Comparison of ENCODE assay signal across 22 cellular contexts in the genomic region with DNA sequence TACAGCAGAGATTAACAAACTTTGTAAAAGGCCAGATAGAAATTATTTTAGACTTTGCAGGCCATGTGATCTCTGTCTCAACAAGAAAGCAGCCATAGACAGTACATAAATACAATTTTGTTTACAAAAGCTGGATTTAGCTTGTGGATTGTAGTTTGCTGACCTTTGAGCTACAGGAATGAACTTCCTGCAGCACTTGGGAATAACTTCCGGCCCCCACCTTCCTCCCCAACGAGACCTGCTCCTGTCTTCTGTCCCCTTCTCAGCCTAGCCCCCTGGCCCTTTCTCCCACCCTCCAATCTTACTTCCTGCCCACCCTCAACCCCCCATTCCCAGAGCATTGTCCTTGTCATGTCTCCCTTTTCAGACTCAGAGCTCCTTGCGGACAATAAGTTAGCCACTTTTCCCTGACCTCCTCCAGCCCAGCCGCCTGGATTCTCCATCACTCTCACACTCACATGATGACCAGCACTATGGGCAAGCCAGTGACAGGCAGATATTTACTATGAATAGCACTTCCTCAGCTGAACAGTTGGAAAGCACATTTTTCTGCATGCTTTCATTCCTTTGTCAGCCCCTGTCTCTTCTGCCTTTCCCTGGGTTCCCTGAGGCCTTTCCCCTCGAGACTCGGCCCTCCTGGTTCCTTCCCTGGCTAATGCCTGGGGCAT. TPM values are rescaled to one million over a fixed set of nuclear protein-coding genes. Genes with fewer than 3 reads are reported as not detected.
"Had no signal": no experiment of that assay in that cellular context is flagged by ENCODE, and none has a peak within 500 bp of the region (broad histone marks: within the 10 kb centered on the region; RNA-seq: fewer than 3 reads in every experiment).

No MANE protein-coding gene starts in this region.

- H3K27ac ChIP-seq: adrenal gland, heart left ventricle, thoracic aorta, uterus had no signal

- ATAC-seq: activated T-cell treated with anti-CD3 and anti-CD28 coated beads, Interleukin-2, amount 50 U/mL, for 4 hours; left colon; mucosa of descending colon; natural killer cell treated with Interleukin-12 subunit alpha and Interleukin-12 subunit beta and Interleukin-15 and Interleukin-18, amount 100 ng/mL, for 72 hours had no signal

- H3K27ac Mint-ChIP-seq: activated naive CD4-positive, alpha-beta T cell treated with anti-CD3 and anti-CD28 coated beads, Interleukin-2, amount 50 U/mL, for 24 hours; immature natural killer cell; natural killer cell treated with Interleukin-12 subunit alpha and Interleukin-12 subunit beta and Interleukin-15 and Interleukin-18, amount 100 ng/mL, for 72 hours had no signal

- H3K27me3 ChIP-seq: adrenal gland, uterus had no signal

- H3K36me3 Mint-ChIP-seq: activated naive CD4-positive, alpha-beta T cell treated with anti-CD3 and anti-CD28 coated beads, Interleukin-2, amount 50 U/mL, for 24 hours; immature natural killer cell; natural killer cell treated with Interleukin-12 subunit alpha and Interleukin-12 subunit beta and Interleukin-15 and Interleukin-18, amount 100 ng/mL, for 72 hours had no signal

- H3K4me3 Mint-ChIP-seq: activated naive CD4-positive, alpha-beta T cell treated with anti-CD3 and anti-CD28 coated beads, Interleukin-2, amount 50 U/mL, for 24 hours; activated T-cell treated with anti-CD3 and anti-CD28 coated beads, Interleukin-2, amount 50 U/mL, for 4 hours; immature natural killer cell; natural killer cell treated with Interleukin-12 subunit alpha and Interleukin-12 subunit beta and Interleukin-15 and Interleukin-18, amount 100 ng/mL, for 72 hours had no signal

- FAIRE-seq: endothelial cell of umbilical vein, frontal cortex had no signal

- DNase-seq: activated CD4-positive, alpha-beta T cell treated with anti-CD3 and anti-CD28 coated beads, Interleukin-2, amount 50 U/mL, for 48 hours; activated effector memory CD4-positive, alpha-beta T cell treated with Interleukin-2 at 50 U/mL for 16 hours; activated T-cell treated with anti-CD3 and anti-CD28 coated beads, Interleukin-2, amount 50 U/mL, for 4 hours; adrenal gland; central memory CD4-positive, alpha-beta T cell; cortex of kidney; effector CD8-positive, alpha-beta T cell; heart left ventricle; immature natural killer cell; left colon; stimulated activated CD4-positive, alpha-beta T cell treated with anti-CD3 and anti-CD28 coated beads, Interleukin-12 subunit alpha, Interleukin-12 subunit beta, amount 100 ng/mL, for 4 hours; stimulated activated CD4-positive, alpha-beta T cell treated with anti-CD3 and anti-CD28 coated beads, Interleukin-2, amount 100 ng/mL, for 24 hours; uterus had no signal

- H3K4me3 ChIP-seq: adrenal gland, heart left ventricle, mucosa of descending colon, thoracic aorta, uterus had no signal

- H3K9me3 Mint-ChIP-seq: activated naive CD4-positive, alpha-beta T cell treated with anti-CD3 and anti-CD28 coated beads, Interleukin-2, amount 50 U/mL, for 24 hours; activated T-cell treated with anti-CD3 and anti-CD28 coated beads, Interleukin-2, amount 50 U/mL, for 4 hours; immature natural killer cell; natural killer cell treated with Interleukin-12 subunit alpha and Interleukin-12 subunit beta and Interleukin-15 and Interleukin-18, amount 100 ng/mL, for 72 hours had no signal

- H3K36me3 ChIP-seq: adrenal gland, heart left ventricle, thoracic aorta, uterus had no signal

- H3K9me3 ChIP-seq: adrenal gland, heart left ventricle, mucosa of descending colon, thoracic aorta, uterus had no signal

RNA-seq across cellular contexts. Expression of gene DLX3, which starts 27.6 kb away (rescaled TPM):
- total RNA-seq: endothelial cell of umbilical vein; frontal cortex; left colon; lung microvascular endothelial cell; natural killer cell treated with Interleukin-12 subunit alpha and Interleukin-12 subunit beta and Interleukin-15 and Interleukin-18, amount 100 ng/mL, for 72 hours; pulmonary artery endothelial cell; T-helper 1 cell treated with Interleukin-12 subunit alpha and Interleukin-12 subunit beta and Interleukin-4 antibody, amounts not matched to agents 30 ng/mL and 1 ng/mL, for 36 hours had no signal

RNA-seq across cellular contexts. Expression of gene DLX4, which starts 53.6 kb away (rescaled TPM):
- total RNA-seq: endothelial cell of umbilical vein; frontal cortex; lung microvascular endothelial cell; pulmonary artery endothelial cell; T-helper 1 cell treated with Interleukin-12 subunit alpha and Interleukin-12 subunit beta and Interleukin-4 antibody, amounts not matched to agents 30 ng/mL and 1 ng/mL, for 36 hours; thoracic aorta; uterus had no signal
